ENCODE assay signal across 10 cellular contexts in the genomic region with DNA sequence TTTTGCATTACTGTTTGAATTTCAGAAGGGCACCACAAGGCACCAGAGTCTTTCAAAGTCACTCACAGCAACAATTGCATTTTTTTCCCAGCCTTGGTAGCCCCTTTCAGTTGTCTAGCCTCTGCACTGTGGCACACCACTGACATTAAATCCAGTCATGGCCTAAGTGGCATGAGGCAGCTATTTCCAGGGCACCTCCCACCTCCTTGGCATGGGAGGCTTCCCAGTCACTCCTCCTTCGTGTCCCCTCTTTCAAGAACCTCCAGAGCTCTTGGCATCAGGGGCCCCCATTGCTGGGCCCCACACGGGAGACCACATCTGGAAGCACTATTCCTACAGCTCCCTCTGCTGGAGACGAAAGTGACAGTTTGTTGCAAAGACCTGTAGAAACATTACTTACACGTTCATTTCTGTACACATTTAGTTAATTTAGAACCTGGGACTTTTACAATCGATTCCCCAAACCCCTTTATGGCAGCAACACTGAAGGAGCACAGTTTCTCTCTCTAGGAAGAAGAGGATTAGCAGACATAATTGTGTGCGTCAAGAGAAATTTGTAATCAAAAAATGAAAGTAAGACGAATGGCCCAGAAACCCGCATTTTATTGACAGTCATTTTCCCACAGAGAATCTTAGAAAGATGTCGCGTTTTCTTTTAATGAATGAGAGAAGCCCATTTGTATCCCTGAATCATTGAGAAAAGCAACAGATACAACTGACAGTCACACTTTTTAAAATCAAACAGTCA. TPM values are rescaled to one million over a fixed set of nuclear protein-coding genes. Genes with fewer than 3 reads are reported as not detected.
DNase-seq lines count a peak whose midpoint lies in the region; ATAC-seq, FAIRE-seq and TF ChIP-seq lines count a peak whose summit lies in the region.
"Had no signal": no experiment of that assay in that cellular context is flagged by ENCODE, and none has a peak within 500 bp of the region (broad histone marks: within the 10 kb centered on the region; RNA-seq: fewer than 3 reads in every experiment).

No MANE protein-coding gene starts in this region.

- FAIRE-seq in astrocyte (lab: Jason Lieb, UNC) = no peak
- no peak for FAIRE-seq in GM19239 (lab: Jason Lieb, UNC)

- no peak overlapping the region for H2AFZ ChIP-seq in astrocyte (ENCODE audit: low read depth, low read length)

- peaks cover 22% of the 10 kb centered on the region for H3K4me1 Mint-ChIP-seq in astrocyte (ENCODE audit: low read depth, unreplicated experiment)

- H3K79me2 ChIP-seq in astrocyte (ENCODE audit: insufficient read depth, low read length) = peaks cover 45% of the 10 kb centered on the region

- H3K36me3 Mint-ChIP-seq in astrocyte (ENCODE audit: low read depth, unreplicated experiment) = peaks cover 11% of the 10 kb centered on the region

- H3K9ac ChIP-seq in astrocyte (ENCODE audit: low read length) = no peak overlapping the region

- no peak for TF ChIP-seq EP300 in stomach (IDR thresholded peaks at IDR 0.05)

- TF ChIP-seq CTCF in astrocyte (IDR thresholded peaks at IDR 0.05; ENCODE audit: insufficient read depth, low read depth, low read length) (peak; percentile 52), mucosa of descending colon (IDR thresholded peaks at IDR 0.05) (no peak), stomach (IDR thresholded peaks at IDR 0.05) (no peak)

- WGBS in stomach, 5 donors = 69 to 76% (median 72%) methylated on average over 10 of the region's 10 CpGs

- H3K4me2 ChIP-seq in astrocyte (ENCODE audit: low read length) = peak overlapping the region; percentile 2

- peaks cover 11% of the 10 kb centered on the region for H3K4me1 ChIP-seq in astrocyte (ENCODE audit: insufficient read depth, low read length)
- no peaks in the 10 kb centered on the region for H3K4me1 ChIP-seq in mucosa of descending colon (ENCODE audit: low read depth)
- peaks cover 4 to 30% (median 17%) of the 10 kb centered on the region in 4 donors for H3K4me1 ChIP-seq in stomach

- H3K27ac Mint-ChIP-seq in astrocyte (ENCODE audit: unreplicated experiment) = no peak overlapping the region
- H3K27ac Mint-ChIP-seq: CD4-positive, CD25-positive, alpha-beta regulatory T cell; memory B cell had no signal

- H3K36me3 ChIP-seq in astrocyte (ENCODE audit: insufficient read depth, low read length) (peaks cover 16% of the 10 kb centered on the region), mucosa of descending colon (ENCODE audit: low read depth) (peaks cover 10% of the 10 kb centered on the region), stomach (peaks cover 32 to 62% (median 56%) of the 10 kb centered on the region in 4 donors)

- no peak for ATAC-seq in mucosa of descending colon
- ATAC-seq in HG02970 (IDR thresholded peaks at IDR 0.05; ENCODE audit: low FRiP score, unreplicated experiment) = no peak

- peak; percentile 7 for DNase-seq in NCI-H146 (lab: John Stamatoyannopoulos, UW)
- DNase-seq in NCI-H146 treated with DMSO at 0.1 percent for 48 hours (lab: John Stamatoyannopoulos, UW; ENCODE audit: unreplicated experiment) = no peak
- peak; percentile 50 to 66 for DNase-seq in Kasumi-1 (lab: John Stamatoyannopoulos, UW)
- DNase-seq in astrocyte (ENCODE audit: low read depth) = no peak
- DNase-seq in mucosa of descending colon = peak in 2 of 3 donors; percentile 14 to 44
- DNase-seq in stomach = no peak
- no peak for DNase-seq in GM19239 (ENCODE audit: insufficient read length, low spot score)

- intact Hi-C loops in mucosa of descending colon (cut with DNase I, micrococcal nuclease) (no loop called here), stomach (cut with DNase I; ENCODE audit: low total_unique reads) (no loop called here)

- H3K9me3 Mint-ChIP-seq in astrocyte (ENCODE audit: unreplicated experiment) = no peaks in the 10 kb centered on the region
- H3K9me3 Mint-ChIP-seq: CD4-positive, CD25-positive, alpha-beta regulatory T cell; memory B cell had no signal

- H3K4me3 Mint-ChIP-seq in astrocyte (ENCODE audit: unreplicated experiment) = no peak overlapping the region
- H3K4me3 Mint-ChIP-seq: CD4-positive, CD25-positive, alpha-beta regulatory T cell; memory B cell had no signal

- peak overlapping the region; percentile 23 for H3K27ac ChIP-seq in astrocyte (ENCODE audit: low read depth, low read length)
- H3K27ac ChIP-seq in stomach = no peak overlapping the region

- H3K9me3 ChIP-seq in astrocyte (ENCODE audit: insufficient read depth, low read depth, low read length) = no peaks in the 10 kb centered on the region
- no peaks in the 10 kb centered on the region for H3K9me3 ChIP-seq in mucosa of descending colon
- no peaks in the 10 kb centered on the region for H3K9me3 ChIP-seq in stomach

- peaks cover 7% of the 10 kb centered on the region for H3K27me3 ChIP-seq in astrocyte (ENCODE audit: insufficient read depth, low read length)
- H3K27me3 ChIP-seq in stomach = peaks cover 0 to 16% (median 8%) of the 10 kb centered on the region in 3 donors

- H3K4me3 ChIP-seq in astrocyte (ENCODE audit: insufficient read depth, low read depth, low read length) = no peak overlapping the region
- no peak overlapping the region for H3K4me3 ChIP-seq in mucosa of descending colon
- no peak overlapping the region for H3K4me3 ChIP-seq in stomach

- TF ChIP-seq POLR2A in stomach (IDR thresholded peaks at IDR 0.05) = no peak

- peaks cover 88% of the 10 kb centered on the region for H4K20me1 ChIP-seq in astrocyte (ENCODE audit: insufficient read depth, low read length)

- peaks cover 11% of the 10 kb centered on the region for H3K27me3 Mint-ChIP-seq in astrocyte (ENCODE audit: low read depth, unreplicated experiment)

RNA-seq across cellular contexts. Expression of a gene that starts 5.7 kb away (rescaled TPM):
- total RNA-seq in astrocyte (0.14 and 0.18 TPM in 2 replicates), mucosa of descending colon (1 to 10 TPM in 1 of 3 donors, under 1 TPM in 2; 0.17 to 2.1 (median 0.22) TPM), stomach (under 1 TPM in 4 of 5 donors, not detected in 1; 0.29 to 0.92 (median 0.37) TPM)
- polyA plus RNA-seq in stomach = under 1 TPM; 0.06 to 0.83 (median 0.15) TPM
- total RNA-seq: CD4-positive, CD25-positive, alpha-beta regulatory T cell had no signal
- polyA plus RNA-seq: CD4-positive, CD25-positive, alpha-beta regulatory T cell had no signal

RNA-seq across cellular contexts. Expression of a gene that starts 13.6 kb away (rescaled TPM):
- total RNA-seq in astrocyte (237 and 283 TPM in 2 replicates), mucosa of descending colon (100 to 1,000 TPM; 349 to 387 (median 350) TPM), stomach (100 to 1,000 TPM; 103 to 301 (median 166) TPM)
- 100 to 1,000 TPM; 343 to 718 (median 413) TPM for polyA plus RNA-seq in stomach

RNA-seq across cellular contexts. Expression of a gene that starts 20.1 kb away (rescaled TPM):
- total RNA-seq in astrocyte (4.7 and 7.4 TPM in 2 replicates), mucosa of descending colon (10 to 100 TPM; 35.4 to 63.9 (median 35.9) TPM), stomach (100 to 1,000 TPM in 1 of 5 donors, 10 to 100 TPM in 4; 11.9 to 112 (median 69.4) TPM)
- polyA plus RNA-seq in stomach = 10 to 100 TPM in 1 of 3 donors, 1 to 10 TPM in 2; 1.5 to 17.5 (median 3.9) TPM

RNA-seq across cellular contexts. Expression of a gene that starts 50.0 kb away (rescaled TPM):
- total RNA-seq in astrocyte = 58.1 and 59.5 TPM in 2 replicates
- total RNA-seq in mucosa of descending colon = 10 to 100 TPM; 50.4 to 72.3 (median 55.8) TPM
- 10 to 100 TPM; 16.3 to 67.9 (median 35.2) TPM for total RNA-seq in stomach
- 10 to 100 TPM in 2 of 3 donors, 1 to 10 TPM in 1; 9.9 to 15.9 (median 14.6) TPM for polyA plus RNA-seq in stomach

RNA-seq across cellular contexts. Expression of a gene that starts 58.2 kb away (rescaled TPM):
- total RNA-seq in astrocyte (not detected in 2 replicates), mucosa of descending colon (not detected), stomach (not detected)
- not detected for polyA plus RNA-seq in stomach
- total RNA-seq: CD4-positive, CD25-positive, alpha-beta regulatory T cell had no signal
- polyA plus RNA-seq: CD4-positive, CD25-positive, alpha-beta regulatory T cell had no signal

Comparison
In these comparisons a context has a peak if more than half of its experiments do, and no peak if none do; other contexts are left out.
1. DNase-seq: peak in NCI-H146 (single experiment), Kasumi-1 (2 of 2) and mucosa of descending colon (2 of 3); none in NCI-H146 treated with DMSO at 0.1 percent for 48 hours (single experiment), astrocyte (single experiment), stomach (single experiment) and GM19239 (single experiment).